In the genomic region with DNA sequence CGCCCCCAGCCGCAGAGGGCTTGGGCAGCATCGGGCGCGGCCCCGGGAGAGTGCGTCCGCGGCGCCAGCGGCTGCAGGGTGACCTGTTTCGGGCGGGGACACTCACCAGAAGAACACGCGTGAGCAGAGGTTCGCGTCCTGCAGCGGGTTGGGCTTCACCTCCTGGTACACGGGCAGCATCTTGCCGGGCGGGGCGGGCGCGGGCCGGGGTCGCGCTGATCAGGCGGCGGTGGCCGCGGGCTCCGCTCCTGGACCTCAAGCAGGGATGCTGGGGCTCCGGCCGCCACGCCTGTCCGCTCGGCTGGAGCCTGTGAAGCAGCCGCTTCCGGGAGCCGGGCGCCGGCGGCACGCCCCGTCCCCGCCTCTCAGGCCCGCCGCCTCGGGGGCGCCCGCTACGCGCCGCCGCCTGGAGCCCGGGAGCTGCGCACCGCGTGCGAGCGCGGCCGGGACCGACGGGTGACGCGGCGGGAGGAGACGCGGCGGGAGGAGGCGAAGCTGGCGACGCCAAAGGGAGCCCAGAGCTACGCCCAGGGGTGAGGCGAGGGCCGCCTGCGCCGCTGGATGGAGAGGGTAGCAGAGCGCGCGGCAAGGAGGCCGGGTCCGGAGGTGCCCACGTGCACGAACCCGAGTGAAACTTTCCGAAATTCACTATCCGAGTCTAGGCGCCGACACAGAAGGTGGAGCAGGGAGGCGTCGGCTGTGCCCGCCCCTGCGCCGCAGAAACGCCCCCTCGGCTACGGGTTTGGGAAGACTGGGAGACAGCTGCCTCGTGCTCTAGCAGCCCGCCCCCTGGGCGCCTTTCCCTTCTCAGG, we compare ENCODE assay signal across 8 cellular contexts. TPM values are rescaled to one million over a fixed set of nuclear protein-coding genes. Genes with fewer than 3 reads are reported as not detected.
A peak's percentile ranks its signal among the peaks of the same experiment; 100 is the strongest.
DNase-seq lines count a peak whose midpoint lies in the region; TF ChIP-seq lines count a peak whose summit lies in the region.

A gene with protein sequence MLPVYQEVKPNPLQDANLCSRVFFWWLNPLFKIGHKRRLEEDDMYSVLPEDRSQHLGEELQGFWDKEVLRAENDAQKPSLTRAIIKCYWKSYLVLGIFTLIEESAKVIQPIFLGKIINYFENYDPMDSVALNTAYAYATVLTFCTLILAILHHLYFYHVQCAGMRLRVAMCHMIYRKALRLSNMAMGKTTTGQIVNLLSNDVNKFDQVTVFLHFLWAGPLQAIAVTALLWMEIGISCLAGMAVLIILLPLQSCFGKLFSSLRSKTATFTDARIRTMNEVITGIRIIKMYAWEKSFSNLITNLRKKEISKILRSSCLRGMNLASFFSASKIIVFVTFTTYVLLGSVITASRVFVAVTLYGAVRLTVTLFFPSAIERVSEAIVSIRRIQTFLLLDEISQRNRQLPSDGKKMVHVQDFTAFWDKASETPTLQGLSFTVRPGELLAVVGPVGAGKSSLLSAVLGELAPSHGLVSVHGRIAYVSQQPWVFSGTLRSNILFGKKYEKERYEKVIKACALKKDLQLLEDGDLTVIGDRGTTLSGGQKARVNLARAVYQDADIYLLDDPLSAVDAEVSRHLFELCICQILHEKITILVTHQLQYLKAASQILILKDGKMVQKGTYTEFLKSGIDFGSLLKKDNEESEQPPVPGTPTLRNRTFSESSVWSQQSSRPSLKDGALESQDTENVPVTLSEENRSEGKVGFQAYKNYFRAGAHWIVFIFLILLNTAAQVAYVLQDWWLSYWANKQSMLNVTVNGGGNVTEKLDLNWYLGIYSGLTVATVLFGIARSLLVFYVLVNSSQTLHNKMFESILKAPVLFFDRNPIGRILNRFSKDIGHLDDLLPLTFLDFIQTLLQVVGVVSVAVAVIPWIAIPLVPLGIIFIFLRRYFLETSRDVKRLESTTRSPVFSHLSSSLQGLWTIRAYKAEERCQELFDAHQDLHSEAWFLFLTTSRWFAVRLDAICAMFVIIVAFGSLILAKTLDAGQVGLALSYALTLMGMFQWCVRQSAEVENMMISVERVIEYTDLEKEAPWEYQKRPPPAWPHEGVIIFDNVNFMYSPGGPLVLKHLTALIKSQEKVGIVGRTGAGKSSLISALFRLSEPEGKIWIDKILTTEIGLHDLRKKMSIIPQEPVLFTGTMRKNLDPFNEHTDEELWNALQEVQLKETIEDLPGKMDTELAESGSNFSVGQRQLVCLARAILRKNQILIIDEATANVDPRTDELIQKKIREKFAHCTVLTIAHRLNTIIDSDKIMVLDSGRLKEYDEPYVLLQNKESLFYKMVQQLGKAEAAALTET (N-terminal part only) (minus strand): TSS at position 317 of the 812 bp plus-strand sequence. CDS start 137 bp downstream, at position 180.

- H3K27me3 ChIP-seq in HAP-1 (ENCODE audit: low read depth) (no peaks in the 10 kb centered on the region), right atrium auricular region (no peaks in the 10 kb centered on the region), rectal smooth muscle tissue (ENCODE audit: control insufficient read depth, insufficient read depth, low read length) (no peaks in the 10 kb centered on the region)

- H3K4me3 ChIP-seq in HAP-1 (peak within 1 kb of the TSS; percentile 56), right atrium auricular region (peak within 1 kb of the TSS; percentile 66 to 75), rectal smooth muscle tissue (ENCODE audit: low read length) (peak within 1 kb of the TSS; percentile 81)

- H3K9me3 ChIP-seq in HAP-1 (no peaks in the 10 kb centered on the region), right atrium auricular region (no peaks in the 10 kb centered on the region)

- H3K4me1 ChIP-seq in HAP-1, result peaks cover 10% of the 10 kb centered on the region
- H3K4me1 ChIP-seq in right atrium auricular region, result peaks cover 0 to 23% of the 10 kb centered on the region in 2 donors
- H3K4me1 ChIP-seq in rectal smooth muscle tissue (ENCODE audit: control insufficient read depth, insufficient read depth, low read length), result no peaks in the 10 kb centered on the region

- peak within 1 kb of the TSS; percentile 32 for H3K9ac ChIP-seq in rectal smooth muscle tissue (ENCODE audit: low read length)

- TF ChIP-seq CTCF in GM10266 (IDR thresholded peaks at IDR 0.05; ENCODE audit: control insufficient read depth, insufficient read depth, low read depth, missing control alignments), result no peak
- no peak for TF ChIP-seq CTCF in right atrium auricular region (IDR thresholded peaks at IDR 0.05)

- no peaks in the 10 kb centered on the region; the same call in 1 of the 2 replicates for H3K36me3 ChIP-seq in HAP-1 (replicated peaks)
- no peaks in the 10 kb centered on the region for H3K36me3 ChIP-seq in right atrium auricular region
- H3K36me3 ChIP-seq in rectal smooth muscle tissue (ENCODE audit: control insufficient read depth, insufficient read depth, low read length), result no peaks in the 10 kb centered on the region

- DNase-seq in GM10266 (ENCODE audit: extremely low spot score), result peak; percentile 92
- DNase-seq in HAP-1 (ENCODE audit: low spot score in 2 of 2), result peak; percentile 58 to 82
- DNase-seq in M059J (ENCODE audit: low read depth), result peak; percentile 71
- DNase-seq in SW 1271 (lab: John Stamatoyannopoulos, UW), result peak; percentile 55 to 80
- DNase-seq in right atrium auricular region (ENCODE audit: low spot score), result peak; percentile 63
- DNase-seq in AML-193 (lab: John Stamatoyannopoulos, UW), result no peak

- in situ Hi-C loops in HAP-1 (cut with MboI; ENCODE audit: low sequenced_read_pairs), result no loop called here

- peak within 1 kb of the TSS; percentile 42 for H3K27ac ChIP-seq in adipose tissue (ENCODE audit: low read depth, low read length)
- H3K27ac ChIP-seq in right atrium auricular region, result peak within 1 kb of the TSS; percentile 64 to 78
- H3K27ac ChIP-seq in rectal smooth muscle tissue (ENCODE audit: low read depth, low read length), result peak within 1 kb of the TSS; percentile 81

- WGBS in adipose tissue, 3 donors, result 0 to 1% (median 0%) methylated on average over 75 to 102 of the region's 102 CpGs

RNA-seq across cellular contexts. Expression of the gene that starts here (rescaled TPM):
- 15.4 and 20.6 TPM in 2 replicates for total RNA-seq in M059J (2014; rRNA removed; shearing (Covaris generic))
- polyA plus RNA-seq in adipose tissue, result 1 to 10 TPM; 1.0 to 2.4 (median 1.5) TPM
- 1 to 10 TPM; 3.0 to 4.2 TPM for total RNA-seq in right atrium auricular region

Comparison
In these comparisons a context has a peak if more than half of its experiments do, and no peak if none do; other contexts are left out.
1. DNase-seq: peak in GM10266 (single experiment), HAP-1 (2 of 2), M059J (single experiment), SW 1271 (2 of 2) and right atrium auricular region (single experiment); none in AML-193 (0 of 2).
2. Peak in every context shown above with its lines, with median percentiles within 50 percentile points of each other: H3K4me3 ChIP-seq and H3K27ac ChIP-seq.